ENCODE assay signal across 9 cellular contexts in genomic region chr14:20934148-20934762, GRCh38. TPM values are rescaled to one million over a fixed set of nuclear protein-coding genes. Genes with fewer than 3 reads are reported as not detected.
DNase-seq lines count a peak whose midpoint lies in the region; ATAC-seq lines count a peak whose summit lies in the region.
"Had no signal": no experiment of that assay in that cellular context is flagged by ENCODE, and none has a peak within 500 bp of the region (broad histone marks: within the 10 kb centered on the region; RNA-seq: fewer than 3 reads in every experiment).

No MANE protein-coding gene starts in this region.

- no peak overlapping the region for H3K27ac Mint-ChIP-seq in activated naive CD4-positive, alpha-beta T cell treated with anti-CD3 and anti-CD28 coated beads for 36 hours
- H3K27ac Mint-ChIP-seq in stimulated activated naive CD8-positive, alpha-beta T cell treated with anti-CD3 and anti-CD28 coated beads, Interleukin-15, amount 100 ng/mL, for 72 hours: no peak overlapping the region

- no peak for ATAC-seq in stimulated activated naive CD8-positive, alpha-beta T cell treated with anti-CD3 and anti-CD28 coated beads, Interleukin-15, amount 100 ng/mL, for 72 hours
- ATAC-seq in GM21717 (IDR thresholded peaks at IDR 0.05; ENCODE audit: unreplicated experiment) (no peak), HG02884 (IDR thresholded peaks at IDR 0.05; ENCODE audit: unreplicated experiment) (no peak)

- peaks cover under 1% of the 10 kb centered on the region for H3K27me3 Mint-ChIP-seq in activated naive CD4-positive, alpha-beta T cell treated with anti-CD3 and anti-CD28 coated beads for 36 hours (ENCODE audit: low read depth)
- no peaks in the 10 kb centered on the region for H3K27me3 Mint-ChIP-seq in stimulated activated naive CD8-positive, alpha-beta T cell treated with anti-CD3 and anti-CD28 coated beads, Interleukin-15, amount 100 ng/mL, for 72 hours

- H3K4me3 Mint-ChIP-seq in activated naive CD4-positive, alpha-beta T cell treated with anti-CD3 and anti-CD28 coated beads for 36 hours: no peak overlapping the region
- no peak overlapping the region for H3K4me3 Mint-ChIP-seq in stimulated activated naive CD8-positive, alpha-beta T cell treated with anti-CD3 and anti-CD28 coated beads, Interleukin-15, amount 100 ng/mL, for 72 hours

- no peaks in the 10 kb centered on the region for H3K36me3 Mint-ChIP-seq in activated naive CD4-positive, alpha-beta T cell treated with anti-CD3 and anti-CD28 coated beads for 36 hours (ENCODE audit: low read depth)

- H3K9me3 Mint-ChIP-seq in activated naive CD4-positive, alpha-beta T cell treated with anti-CD3 and anti-CD28 coated beads for 36 hours: no peaks in the 10 kb centered on the region
- H3K9me3 Mint-ChIP-seq in stimulated activated naive CD8-positive, alpha-beta T cell treated with anti-CD3 and anti-CD28 coated beads, Interleukin-15, amount 100 ng/mL, for 72 hours: no peaks in the 10 kb centered on the region

- no peaks in the 10 kb centered on the region for H3K4me1 Mint-ChIP-seq in activated naive CD4-positive, alpha-beta T cell treated with anti-CD3 and anti-CD28 coated beads for 36 hours (ENCODE audit: low read depth)
- H3K4me1 Mint-ChIP-seq in stimulated activated naive CD8-positive, alpha-beta T cell treated with anti-CD3 and anti-CD28 coated beads, Interleukin-15, amount 100 ng/mL, for 72 hours: no peaks in the 10 kb centered on the region

- peak; percentile 29 for DNase-seq in CMK (ENCODE audit: low read depth)
- peak; percentile 32 for DNase-seq in HT1080 (ENCODE audit: low read depth)
- peak; percentile 24 for DNase-seq in activated naive CD4-positive, alpha-beta T cell treated with anti-CD3 and anti-CD28 coated beads for 36 hours
- peak; percentile 87 for DNase-seq in iPS-NIHi11 (ENCODE audit: low spot score)
- DNase-seq in stimulated activated naive CD8-positive, alpha-beta T cell treated with anti-CD3 and anti-CD28 coated beads, Interleukin-15, amount 100 ng/mL, for 72 hours: peak; percentile 18 to 23
- DNase-seq in SW480 (ENCODE audit: low spot score): no peak

- CTCF ChIA-PET in activated naive CD4-positive, alpha-beta T cell treated with anti-CD3 and anti-CD28 coated beads for 36 hours (lab: Charles Lee): interaction anchor here (1.6 kb wide), 1 partner anchor 27 kb away, joined by 5 read pairs; no protein-coding TSS in a partner anchor

- intact Hi-C loops in activated naive CD4-positive, alpha-beta T cell treated with anti-CD3 and anti-CD28 coated beads for 36 hours (cut with micrococcal nuclease): no loop called here

RNA-seq across cellular contexts. Expression of gene RNASE2, which starts 21.0 kb away (rescaled TPM):
- not detected in 2 replicates for total RNA-seq in HT1080 (2014; rRNA removed; shearing (Covaris generic))
- polyA plus RNA-seq in HT1080 (2015; cell fraction: cytosol; rRNA removed): not detected in 2 replicates
- polyA plus RNA-seq in HT1080 (2015; cell fraction: nucleus; rRNA removed): not detected in 2 replicates
- total RNA-seq in activated naive CD4-positive, alpha-beta T cell treated with anti-CD3 and anti-CD28 coated beads for 36 hours: not detected

RNA-seq across cellular contexts. Expression of gene RNASE3, which starts 43.1 kb away (rescaled TPM):
- not detected in 2 replicates for total RNA-seq in HT1080 (2014; rRNA removed; shearing (Covaris generic))
- not detected in 2 replicates for polyA plus RNA-seq in HT1080 (2015; cell fraction: cytosol; rRNA removed)
- not detected in 2 replicates for polyA plus RNA-seq in HT1080 (2015; cell fraction: nucleus; rRNA removed)
- not detected for total RNA-seq in activated naive CD4-positive, alpha-beta T cell treated with anti-CD3 and anti-CD28 coated beads for 36 hours
- total RNA-seq: temporal lobe had no signal

RNA-seq across cellular contexts. Expression of gene METTL17, which starts 55.5 kb away (rescaled TPM):
- 100 and 101 TPM in 2 replicates for total RNA-seq in HT1080 (2014; rRNA removed; shearing (Covaris generic))
- 81.4 and 92.1 TPM in 2 replicates for polyA plus RNA-seq in HT1080 (2015; cell fraction: cytosol; rRNA removed)
- 484 and 486 TPM in 2 replicates for polyA plus RNA-seq in HT1080 (2015; cell fraction: nucleus; rRNA removed)
- 10 to 100 TPM; 90.9 to 97.5 TPM for total RNA-seq in activated naive CD4-positive, alpha-beta T cell treated with anti-CD3 and anti-CD28 coated beads for 36 hours
